Comparison of ENCODE assay signal across 15 cellular contexts in the genomic region with DNA sequence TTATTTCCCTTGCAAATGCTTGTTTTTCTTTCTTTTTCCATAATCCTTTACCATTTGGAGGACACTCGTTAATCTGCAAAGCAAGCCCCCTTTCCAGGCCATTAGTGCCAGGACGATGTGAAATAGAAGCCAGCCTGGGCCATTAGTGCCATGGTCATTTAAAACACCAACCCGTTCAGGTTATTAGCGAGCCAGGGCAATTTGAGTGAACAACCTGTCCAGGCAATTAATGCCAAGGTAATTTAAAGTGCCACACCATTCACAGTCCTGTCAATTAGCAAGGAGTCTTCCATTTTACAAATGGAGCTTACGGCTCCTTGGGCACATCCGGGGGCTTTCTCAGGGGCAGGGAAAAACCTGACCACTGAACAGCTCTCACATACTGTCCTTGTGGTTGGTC.
DNase-seq lines count a peak whose midpoint lies in the region; TF ChIP-seq lines count a peak whose summit lies in the region.
"Had no signal": no experiment of that assay in that cellular context is flagged by ENCODE, and none has a peak within 500 bp of the region (broad histone marks: within the 10 kb centered on the region; RNA-seq: fewer than 3 reads in every experiment).

No MANE protein-coding gene starts in this region.

- peaks cover 87% of the 10 kb centered on the region for H3K4me1 Mint-ChIP-seq in nephron progenitor cell
- H3K4me1 Mint-ChIP-seq: B cell had no signal

- no peaks in the 10 kb centered on the region for H3K9me3 ChIP-seq in cardiac muscle cell (ENCODE audit: low read depth)
- H3K9me3 ChIP-seq: BLaER1 treated with 17β-estradiol and CSF1 and Interleukin-3, amounts not matched to agents 10 nM and 100 nM; HAP-1 had no signal

- H3K27me3 Mint-ChIP-seq in nephron progenitor cell (ENCODE audit: low read depth, poor library complexity) = no peaks in the 10 kb centered on the region

- DNase-seq in cardiac muscle cell (ENCODE audit: low read depth in 1 of 2, low spot score in 1 of 2) = no peak
- DNase-seq in cardiac septum (ENCODE audit: low spot score) = no peak
- DNase-seq in cerebellar nuclear complex (lab: John Stamatoyannopoulos, UW) = peak; percentile 23 to 69
- DNase-seq in nephron progenitor cell = peak; percentile 8
- no peak for DNase-seq in NCI-H2029 treated with DMSO at 0.1 percent for 48 hours (lab: John Stamatoyannopoulos, UW)
- DNase-seq in NCI-H1436 (lab: John Stamatoyannopoulos, UW) = no peak
- DNase-seq in NCI-H510A (lab: John Stamatoyannopoulos, UW) = no peak
- DNase-seq: 8988T; Calu3; CD8-positive, alpha-beta T cell; DMS53; GF-D8 had no signal

- peak overlapping the region; percentile 91 for H3K27ac ChIP-seq in cardiac muscle cell
- H3K27ac ChIP-seq: BLaER1 treated with 17β-estradiol and CSF1 and Interleukin-3, amounts not matched to agents 10 nM and 100 nM had no signal

- H3K27ac Mint-ChIP-seq in nephron progenitor cell = peak overlapping the region; percentile 99
- H3K27ac Mint-ChIP-seq: B cell; CD8-positive, alpha-beta T cell had no signal

- H3K9me3 Mint-ChIP-seq in nephron progenitor cell = peaks cover 6% of the 10 kb centered on the region
- H3K9me3 Mint-ChIP-seq: CD8-positive, alpha-beta T cell had no signal

- no peaks in the 10 kb centered on the region for H3K36me3 ChIP-seq in cardiac muscle cell
- H3K36me3 ChIP-seq: BLaER1 treated with 17β-estradiol and CSF1 and Interleukin-3, amounts not matched to agents 10 nM and 100 nM; HAP-1 had no signal

- H3K4me3 Mint-ChIP-seq in nephron progenitor cell = no peak overlapping the region
- H3K4me3 Mint-ChIP-seq: B cell; CD8-positive, alpha-beta T cell had no signal

- H3K4me1 ChIP-seq in cardiac muscle cell (ENCODE audit: low read depth) = peaks cover 25% of the 10 kb centered on the region
- H3K4me1 ChIP-seq: BLaER1 treated with 17β-estradiol and CSF1 and Interleukin-3, amounts not matched to agents 10 nM and 100 nM; HAP-1 had no signal

- H3K4me3 ChIP-seq in cardiac muscle cell = no peak overlapping the region
- H3K4me3 ChIP-seq: BLaER1 treated with 17β-estradiol and CSF1 and Interleukin-3, amounts not matched to agents 10 nM and 100 nM; HAP-1 had no signal

- TF ChIP-seq CTCF in cardiac muscle cell (IDR thresholded peaks at IDR 0.05; ENCODE audit: low read depth, low read length) = no peak
- no peak for TF ChIP-seq CTCF in nephron progenitor cell (IDR thresholded peaks at IDR 0.05)

- H3K27me3 ChIP-seq in cardiac muscle cell = no peaks in the 10 kb centered on the region
- H3K27me3 ChIP-seq: BLaER1 treated with 17β-estradiol and CSF1 and Interleukin-3, amounts not matched to agents 10 nM and 100 nM had no signal

- intact Hi-C loops in cardiac septum (cut with DNase I) = no loop called here

- no peaks in the 10 kb centered on the region for H3K36me3 Mint-ChIP-seq in nephron progenitor cell (ENCODE audit: low read depth)
- H3K36me3 Mint-ChIP-seq: CD8-positive, alpha-beta T cell had no signal

Comparison
In these comparisons a context has a peak if more than half of its experiments do, and no peak if none do; other contexts are left out.
1. DNase-seq: peak in cerebellar nuclear complex (2 of 2) and nephron progenitor cell (single experiment); none in cardiac muscle cell (0 of 2), cardiac septum (single experiment), NCI-H2029 treated with DMSO at 0.1 percent for 48 hours (single experiment), NCI-H1436 (single experiment) and NCI-H510A (single experiment).